ENCODE assay signal across 19 cellular contexts in genomic region chr18:57048351-57048750, GRCh38.
DNase-seq lines count a peak whose midpoint lies in the region; ATAC-seq and TF ChIP-seq lines count a peak whose summit lies in the region.
"Had no signal": no experiment of that assay in that cellular context is flagged by ENCODE, and none has a peak within 500 bp of the region (broad histone marks: within the 10 kb centered on the region; RNA-seq: fewer than 3 reads in every experiment).

No MANE protein-coding gene starts in this region.

- no peaks in the 10 kb centered on the region for H3K36me3 ChIP-seq in H7 (replicated peaks; ENCODE audit: control insufficient read depth, insufficient read depth, low read length)
- H3K36me3 ChIP-seq in endodermal cell (ENCODE audit: control insufficient read depth, insufficient read depth, low read length) = no peaks in the 10 kb centered on the region
- H3K36me3 ChIP-seq in neuronal stem cell (replicated peaks in 1 of 2; ENCODE audit: control insufficient read depth in 2 of 2, insufficient read depth in 2 of 2, low read length in 2 of 2) = no peaks in the 10 kb centered on the region
- H3K36me3 ChIP-seq in SK-N-SH (replicated peaks in 1 of 2; ENCODE audit: control insufficient read depth in 1 of 2, insufficient read depth in 2 of 2, low read length in 1 of 2) = no peaks in the 10 kb centered on the region
- H3K36me3 ChIP-seq in WERI-Rb-1 = no peaks in the 10 kb centered on the region
- H3K36me3 ChIP-seq: BE2C had no signal

- peaks cover 12% of the 10 kb centered on the region for H3K9me3 Mint-ChIP-seq in endodermal cell
- H3K9me3 Mint-ChIP-seq in activated naive CD4-positive, alpha-beta T cell treated with anti-CD3 and anti-CD28 coated beads, Interleukin-2, amount 50 U/mL, for 72 hours = peaks cover 0 to 6% of the 10 kb centered on the region in 2 donors
- H3K9me3 Mint-ChIP-seq: CD8-positive, alpha-beta memory T cell; HFFc6 had no signal

- H3K79me1 ChIP-seq in neuronal stem cell (ENCODE audit: low read depth, low read length) = no peaks in the 10 kb centered on the region

- no peak overlapping the region for H2BK5ac ChIP-seq in neuronal stem cell (ENCODE audit: low read length)

- DNase-seq in H7 (peak; percentile 43), SK-N-DZ (ENCODE audit: low spot score) (peak; percentile 15), endodermal cell (peak; percentile 42), neuronal stem cell (ENCODE audit: low spot score) (no peak), SK-N-SH (no peak), WERI-Rb-1 (no peak)
- DNase-seq in stimulated activated CD4-positive, alpha-beta T cell treated with anti-CD3 and anti-CD28 coated beads, Interleukin-2, amount 100 ng/mL, for 24 hours = no peak
- no peak for DNase-seq in activated naive CD4-positive, alpha-beta T cell treated with anti-CD3 and anti-CD28 coated beads, Interleukin-2, amount 50 U/mL, for 72 hours (ENCODE audit: low spot score in 2 of 2)
- DNase-seq: ACHN; BE2C; C1 segment of cervical spinal cord; CD4-positive, CD25-positive, alpha-beta regulatory T cell; CD8-positive, alpha-beta memory T cell; COR-L47; GOT3; HFFc6; KBM-7 had no signal

- H3K4me1 ChIP-seq in endodermal cell (ENCODE audit: control insufficient read depth, insufficient read depth, low read length) (no peaks in the 10 kb centered on the region), neuronal stem cell (ENCODE audit: control insufficient read depth in 2 of 2, insufficient read depth in 1 of 2, low read depth in 1 of 2, low read length in 2 of 2) (peaks cover 0 to 8% of the 10 kb centered on the region in 2 donors), SK-N-SH (ENCODE audit: control insufficient read depth in 1 of 2, insufficient read depth in 2 of 2, low read depth in 1 of 2, low read length in 1 of 2) (peaks cover 0 to 30% of the 10 kb centered on the region in 2 experiments; a peak in 2 of 4 replicates)

- H3K23ac ChIP-seq in neuronal stem cell (ENCODE audit: low read depth, low read length, poor library complexity) = no peak overlapping the region

- CTCF ChIA-PET in SK-N-SH (lab: Yijun Ruan, JAX) = interaction anchor here (1.2 kb wide), 1 partner anchor 254 kb away, joined by 3 read pairs; no protein-coding TSS in a partner anchor

- no peak for TF ChIP-seq EP300 in SK-N-SH (IDR thresholded peaks at IDR 0.05; ENCODE audit: borderline replicate concordance in 1 of 2, low read depth in 1 of 2, low read length in 1 of 2)

- H3K9ac ChIP-seq in endodermal cell (ENCODE audit: extremely low read depth, low read length, poor library complexity, severe bottlenecking) = no peak overlapping the region
- no peak overlapping the region for H3K9ac ChIP-seq in neuronal stem cell (ENCODE audit: low read depth, low read length, poor library complexity)
- no peak overlapping the region for H3K9ac ChIP-seq in SK-N-SH

- POLR2A ChIA-PET in SK-N-SH (lab: Yijun Ruan, JAX) = interaction anchor here (0.7 kb wide), 1 partner anchor 305 kb away, joined by 3 read pairs; no protein-coding TSS in a partner anchor

- 78 to 89% methylated on average over 9 of the region's 9 CpGs for WGBS in endodermal cell (ENCODE audit: insufficient coverage in 1 of 2, insufficient read length in 1 of 2), 2 experiments
- no CpG with 5 or more reads among the region's 9 CpGs for WGBS in neuronal stem cell (ENCODE audit: extremely low coverage in 2 of 2, insufficient read length in 2 of 2, insufficient replicate concordance in 1 of 2), 2 donors
- 67% methylated on average over 9 of the region's 9 CpGs for WGBS in SK-N-SH (ENCODE audit: low lambda C conversion rate)

- H2BK15ac ChIP-seq in neuronal stem cell (ENCODE audit: low read length) = no peak overlapping the region

- peaks cover 5% of the 10 kb centered on the region for H3K27me3 Mint-ChIP-seq in endodermal cell (ENCODE audit: insufficient read depth)

- no peak overlapping the region for H3K27ac Mint-ChIP-seq in endodermal cell
- H3K27ac Mint-ChIP-seq in activated naive CD4-positive, alpha-beta T cell treated with anti-CD3 and anti-CD28 coated beads, Interleukin-2, amount 50 U/mL, for 72 hours = no peak overlapping the region
- H3K27ac Mint-ChIP-seq: CD4-positive, CD25-positive, alpha-beta regulatory T cell; HFFc6; IgD-negative memory B cell had no signal

- H3K4ac ChIP-seq in neuronal stem cell (ENCODE audit: low read length) = no peak overlapping the region

- H2BK120ac ChIP-seq in neuronal stem cell (ENCODE audit: low read depth, low read length) = no peak overlapping the region

- H3K4me3 Mint-ChIP-seq in endodermal cell = no peak overlapping the region
- H3K4me3 Mint-ChIP-seq: CD4-positive, CD25-positive, alpha-beta regulatory T cell; CD8-positive, alpha-beta memory T cell; HFFc6; IgD-negative memory B cell had no signal

- peaks cover 2% of the 10 kb centered on the region for H3K36me3 Mint-ChIP-seq in endodermal cell (ENCODE audit: low read depth)
- no peaks in the 10 kb centered on the region for H3K36me3 Mint-ChIP-seq in activated naive CD4-positive, alpha-beta T cell treated with anti-CD3 and anti-CD28 coated beads, Interleukin-2, amount 50 U/mL, for 72 hours
- H3K36me3 Mint-ChIP-seq: CD4-positive, CD25-positive, alpha-beta regulatory T cell; CD8-positive, alpha-beta memory T cell had no signal

- peak overlapping the region; percentile 40 for H3K18ac ChIP-seq in neuronal stem cell (ENCODE audit: low read length)

- no peak overlapping the region for H4K91ac ChIP-seq in neuronal stem cell (ENCODE audit: low read depth, low read length, poor library complexity)

- H3K4me2 ChIP-seq in neuronal stem cell (ENCODE audit: insufficient read depth, low read length, poor library complexity, severe bottlenecking) = no peak overlapping the region
- H3K4me2 ChIP-seq in SK-N-SH = no peak overlapping the region

- H3K9me2 ChIP-seq in SK-N-SH = no peaks in the 10 kb centered on the region

- no peak overlapping the region for H3K14ac ChIP-seq in neuronal stem cell (ENCODE audit: low read length)

- H4K8ac ChIP-seq in neuronal stem cell (ENCODE audit: low read depth, low read length) = no peak overlapping the region

- no peaks in the 10 kb centered on the region for H3K79me2 ChIP-seq in SK-N-SH (ENCODE audit: insufficient read depth)

- no peak overlapping the region for H3K27ac ChIP-seq in endodermal cell (ENCODE audit: low read depth, low read length)
- no peak overlapping the region for H3K27ac ChIP-seq in neuronal stem cell (replicated peaks; ENCODE audit: low read length)
- peak overlapping the region in 1 of 2 experiments; percentile 34; a peak in 2 of 4 replicates for H3K27ac ChIP-seq in SK-N-SH (ENCODE audit: low read depth in 2 of 2, low read length in 1 of 2)
- no peak overlapping the region for H3K27ac ChIP-seq in WERI-Rb-1

- no peaks in the 10 kb centered on the region for H4K20me1 ChIP-seq in SK-N-SH (ENCODE audit: insufficient read depth)

- H3K9me3 ChIP-seq in endodermal cell (ENCODE audit: control insufficient read depth, low read length) (peaks cover 16% of the 10 kb centered on the region), neuronal stem cell (replicated peaks in 1 of 2; ENCODE audit: control insufficient read depth in 2 of 2, insufficient read depth in 1 of 2, low read depth in 1 of 2, low read length in 2 of 2) (peaks cover 0 to 4% of the 10 kb centered on the region in 2 donors), SK-N-SH (no peaks in the 10 kb centered on the region), WERI-Rb-1 (ENCODE audit: severe bottlenecking) (no peaks in the 10 kb centered on the region)
- H3K9me3 ChIP-seq: BE2C had no signal

- H2AK5ac ChIP-seq in neuronal stem cell (ENCODE audit: low read depth, low read length) = no peak overlapping the region

- no peak for TF ChIP-seq CTCF in endodermal cell (conservative IDR thresholded peaks at IDR 0.05)
- TF ChIP-seq CTCF in SK-N-SH (IDR thresholded peaks at IDR 0.05) = no peak
- TF ChIP-seq CTCF in WERI-Rb-1 (IDR thresholded peaks at IDR 0.05; ENCODE audit: low read depth, low read length) = no peak

- no peaks in the 10 kb centered on the region for H3F3A ChIP-seq in SK-N-SH (replicated peaks; ENCODE audit: insufficient read depth)

- ATAC-seq in activated naive CD4-positive, alpha-beta T cell treated with anti-CD3 and anti-CD28 coated beads, Interleukin-2, amount 50 U/mL, for 72 hours = no peak
- ATAC-seq: HCT116 had no signal

- TF ChIP-seq RAD21 in SK-N-SH (IDR thresholded peaks at IDR 0.05; ENCODE audit: low read length) = no peak

- H3K4me1 Mint-ChIP-seq in endodermal cell = peaks cover 19% of the 10 kb centered on the region
- H3K4me1 Mint-ChIP-seq: CD4-positive, CD25-positive, alpha-beta regulatory T cell; CD8-positive, alpha-beta memory T cell; IgD-negative memory B cell had no signal

- no peak overlapping the region for H3K4me3 ChIP-seq in H7 (ENCODE audit: insufficient read depth, low read depth, low read length)
- H3K4me3 ChIP-seq in endodermal cell (ENCODE audit: low read length) = no peak overlapping the region
- no peak overlapping the region for H3K4me3 ChIP-seq in neuronal stem cell (ENCODE audit: low read length in 2 of 2)
- H3K4me3 ChIP-seq in SK-N-SH (ENCODE audit: low read depth in 2 of 2, low read length in 1 of 2) = no peak overlapping the region
- no peak overlapping the region for H3K4me3 ChIP-seq in WERI-Rb-1 (ENCODE audit: low read depth, low read length)

- H3K27me3 ChIP-seq in H7 (ENCODE audit: control insufficient read depth, insufficient read depth, low read length) (no peaks in the 10 kb centered on the region), endodermal cell (ENCODE audit: control insufficient read depth, insufficient read depth, low read length, poor library complexity, severe bottlenecking) (no peaks in the 10 kb centered on the region), neuronal stem cell (ENCODE audit: control insufficient read depth in 3 of 3, insufficient read depth in 3 of 3, low read depth in 1 of 3, low read length in 3 of 3) (peaks cover 0 to 22% (median 0%) of the 10 kb centered on the region in 3 experiments), SK-N-SH (ENCODE audit: insufficient read depth) (no peaks in the 10 kb centered on the region), WERI-Rb-1 (ENCODE audit: insufficient read depth, low read depth, severe bottlenecking) (no peaks in the 10 kb centered on the region)
- H3K27me3 ChIP-seq: BE2C had no signal

- H2AFZ ChIP-seq in neuronal stem cell (ENCODE audit: low read length) = peak overlapping the region; percentile 25
- no peak overlapping the region for H2AFZ ChIP-seq in SK-N-SH (ENCODE audit: low read depth)

- H2BK12ac ChIP-seq in neuronal stem cell (ENCODE audit: low read length) = no peak overlapping the region

TF ChIP-seq in SK-N-SH, 30 proteins besides CTCF, POLR2A, EP300 and RAD21 (continues in another document):
- no peak for TF ChIP-seq SIN3A (IDR thresholded peaks at IDR 0.05; ENCODE audit: borderline replicate concordance, low read depth, low read length)
- TF ChIP-seq RXRA (IDR thresholded peaks at IDR 0.05; ENCODE audit: borderline replicate concordance, low read depth) = no peak
- TF ChIP-seq CHD2 (IDR thresholded peaks at IDR 0.05; ENCODE audit: low read length, partially characterized antibody) = no peak

Comparison
In these comparisons a context has a peak if more than half of its experiments do, and no peak if none do; other contexts are left out.
1. DNase-seq: peak in H7 (single experiment), SK-N-DZ (single experiment) and endodermal cell (single experiment); none in neuronal stem cell (single experiment), stimulated activated CD4-positive, alpha-beta T cell treated with anti-CD3 and anti-CD28 coated beads, Interleukin-2, amount 100 ng/mL, for 24 hours (0 of 2), SK-N-SH (single experiment), activated naive CD4-positive, alpha-beta T cell treated with anti-CD3 and anti-CD28 coated beads, Interleukin-2, amount 50 U/mL, for 72 hours (0 of 2) and WERI-Rb-1 (single experiment).